1 cellular context compared by ENCODE assay signal in the genomic region with DNA sequence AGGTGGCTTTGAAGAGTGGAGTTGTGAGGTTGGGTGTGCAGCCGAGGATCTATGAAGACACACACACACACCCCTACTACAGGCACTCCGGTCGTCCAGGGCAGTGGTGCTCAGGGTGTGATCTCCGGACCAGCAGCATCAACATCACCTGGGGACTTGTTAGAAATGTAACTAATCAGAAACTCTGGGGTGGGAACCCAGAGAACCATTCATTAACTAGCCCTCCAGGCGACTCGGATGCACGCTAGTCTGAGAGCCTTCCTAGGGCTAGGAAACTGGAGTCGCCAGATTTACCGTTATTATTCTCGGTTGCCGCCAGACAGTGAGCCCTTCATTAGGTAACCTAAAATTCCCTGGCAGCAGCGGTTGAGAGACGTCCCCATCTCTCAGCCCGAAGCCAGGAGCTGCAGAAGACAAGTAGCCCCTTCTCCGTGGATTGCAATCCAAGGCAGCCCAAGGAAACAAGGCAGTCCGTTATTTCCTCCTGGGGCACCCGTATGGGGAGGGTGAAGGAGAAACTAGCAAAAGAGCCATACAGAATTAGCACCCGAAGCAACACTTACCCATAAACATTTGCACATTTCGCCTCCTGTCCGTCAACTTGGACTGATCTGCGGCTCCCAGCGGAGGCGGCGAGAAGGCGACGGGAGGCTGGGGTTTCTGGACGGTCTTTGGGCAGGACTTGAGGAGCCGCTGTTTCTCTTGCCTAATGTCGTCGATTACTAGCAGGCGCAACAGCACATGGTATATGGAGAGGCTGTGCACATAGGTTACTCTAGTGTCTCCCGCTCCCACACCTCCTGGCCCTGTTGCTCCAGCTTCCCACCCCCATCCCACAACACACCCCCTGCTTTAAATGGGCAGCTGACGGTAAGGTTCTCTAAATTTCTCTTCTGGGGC.
TF ChIP-seq lines count a peak whose summit lies in the region.

No MANE protein-coding gene starts in this region.

TF ChIP-seq in HCT116, 20 proteins besides CTCF, POLR2A, EP300 and RAD21 (continued from another document):
- TF ChIP-seq ZBTB33 (IDR thresholded peaks at IDR 0.05; ENCODE audit: extremely low read depth, insufficient replicate concordance, low read length) (no peak), SRF (IDR thresholded peaks at IDR 0.05; ENCODE audit: low read depth) (no peak), TCF7L2 (IDR thresholded peaks at IDR 0.05; ENCODE audit: borderline replicate concordance, extremely low read depth, insufficient read depth, insufficient read length) (no peak), ZNF274 (IDR thresholded peaks at IDR 0.05; ENCODE audit: low read depth, low read length) (no peak), EZH2phosphoT487 (IDR thresholded peaks at IDR 0.05; ENCODE audit: borderline replicate concordance) (no peak), EZH2 (IDR thresholded peaks at IDR 0.05) (no peak)
- TF ChIP-seq, protein P1, sequence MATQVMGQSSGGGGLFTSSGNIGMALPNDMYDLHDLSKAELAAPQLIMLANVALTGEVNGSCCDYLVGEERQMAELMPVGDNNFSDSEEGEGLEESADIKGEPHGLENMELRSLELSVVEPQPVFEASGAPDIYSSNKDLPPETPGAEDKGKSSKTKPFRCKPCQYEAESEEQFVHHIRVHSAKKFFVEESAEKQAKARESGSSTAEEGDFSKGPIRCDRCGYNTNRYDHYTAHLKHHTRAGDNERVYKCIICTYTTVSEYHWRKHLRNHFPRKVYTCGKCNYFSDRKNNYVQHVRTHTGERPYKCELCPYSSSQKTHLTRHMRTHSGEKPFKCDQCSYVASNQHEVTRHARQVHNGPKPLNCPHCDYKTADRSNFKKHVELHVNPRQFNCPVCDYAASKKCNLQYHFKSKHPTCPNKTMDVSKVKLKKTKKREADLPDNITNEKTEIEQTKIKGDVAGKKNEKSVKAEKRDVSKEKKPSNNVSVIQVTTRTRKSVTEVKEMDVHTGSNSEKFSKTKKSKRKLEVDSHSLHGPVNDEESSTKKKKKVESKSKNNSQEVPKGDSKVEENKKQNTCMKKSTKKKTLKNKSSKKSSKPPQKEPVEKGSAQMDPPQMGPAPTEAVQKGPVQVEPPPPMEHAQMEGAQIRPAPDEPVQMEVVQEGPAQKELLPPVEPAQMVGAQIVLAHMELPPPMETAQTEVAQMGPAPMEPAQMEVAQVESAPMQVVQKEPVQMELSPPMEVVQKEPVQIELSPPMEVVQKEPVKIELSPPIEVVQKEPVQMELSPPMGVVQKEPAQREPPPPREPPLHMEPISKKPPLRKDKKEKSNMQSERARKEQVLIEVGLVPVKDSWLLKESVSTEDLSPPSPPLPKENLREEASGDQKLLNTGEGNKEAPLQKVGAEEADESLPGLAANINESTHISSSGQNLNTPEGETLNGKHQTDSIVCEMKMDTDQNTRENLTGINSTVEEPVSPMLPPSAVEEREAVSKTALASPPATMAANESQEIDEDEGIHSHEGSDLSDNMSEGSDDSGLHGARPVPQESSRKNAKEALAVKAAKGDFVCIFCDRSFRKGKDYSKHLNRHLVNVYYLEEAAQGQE (IDR thresholded peaks at IDR 0.05; ENCODE audit: low read depth) = no peak
